9 cellular contexts compared by ENCODE assay signal in genomic region chr17:6303664-6304063, GRCh38.
DNase-seq lines count a peak whose midpoint lies in the region; ATAC-seq and TF ChIP-seq lines count a peak whose summit lies in the region.
"Had no signal": no experiment of that assay in that cellular context is flagged by ENCODE, and none has a peak within 500 bp of the region (broad histone marks: within the 10 kb centered on the region; RNA-seq: fewer than 3 reads in every experiment).

No MANE protein-coding gene starts in this region.

- POLR2A ChIA-PET in HCT116 (lab: Charles Lee): no interaction called here

- H3K9me3 ChIP-seq in HCT116 (ENCODE audit: control insufficient read depth in 1 of 2, insufficient read depth in 1 of 2, low read depth in 1 of 2, low read length in 2 of 2) (no peaks in the 10 kb centered on the region), tibial artery (no peaks in the 10 kb centered on the region)

- no peaks in the 10 kb centered on the region for H3K9me2 ChIP-seq in HCT116 (ENCODE audit: insufficient read depth)

- in situ Hi-C loops in Caki2 (cut with HindIII; ENCODE audit: low pct_unique_long_range_greater_than_20kb, low sequenced_read_pairs): no loop called here

- ATAC-seq in HCT116: no peak
- ATAC-seq in HG02938 (IDR thresholded peaks at IDR 0.05; ENCODE audit: unreplicated experiment): no peak

- H3K4me3 ChIP-seq in HCT116 (replicated peaks in 1 of 2; ENCODE audit: low read depth in 1 of 2, low read length in 2 of 2): no peak overlapping the region
- H3K4me3 ChIP-seq in tibial artery: no peak overlapping the region

- DNase-seq in Caki2 (ENCODE audit: low read depth) (peak; percentile 45), HCT116 (ENCODE audit: low read depth, low spot score) (no peak), iPS-NIHi11 (ENCODE audit: low spot score) (peak; percentile 83), tibial artery (no peak), activated gamma-delta T cell treated with Interleukin-2 at 50 U/mL for 16 hours (no peak), Ammon's horn (ENCODE audit: low spot score) (no peak)
- DNase-seq in activated CD4-positive, alpha-beta T cell treated with anti-CD3 and anti-CD28 coated beads, Interleukin-2, amount 50 U/mL, for 1 hour: peak; percentile 2
- DNase-seq: hippocampal formation had no signal

- H2AFZ ChIP-seq in HCT116 (ENCODE audit: low read depth, low read length, poor library complexity, severe bottlenecking): no peak overlapping the region

- no peaks in the 10 kb centered on the region for H3K4me1 ChIP-seq in HCT116 (ENCODE audit: control insufficient read depth in 1 of 2, insufficient read depth in 2 of 2, low read length in 2 of 2)
- no peaks in the 10 kb centered on the region for H3K4me1 ChIP-seq in tibial artery

- intact Hi-C loops in HCT116 (cut with micrococcal nuclease) (loop anchor here (2.0 kb wide), 1 partner anchor 35 kb away; no protein-coding TSS in a partner anchor), tibial artery (cut with DNase I; ENCODE audit: low total_unique reads) (no loop called here)

- no peak overlapping the region for H3K9ac ChIP-seq in HCT116 (ENCODE audit: low read length)

- no peak for TF ChIP-seq POLR2A in HCT116 (IDR thresholded peaks at IDR 0.05; ENCODE audit: borderline replicate concordance, extremely low read depth, insufficient read depth, insufficient read length)

- H3K27me3 ChIP-seq in HCT116 (ENCODE audit: insufficient read depth, low read length) (peaks cover 74% of the 10 kb centered on the region), tibial artery (peaks cover 0 to 4% of the 10 kb centered on the region in 2 donors)

- TF ChIP-seq CTCF in HCT116 (IDR thresholded peaks at IDR 0.05 in 2 of 3, conservative IDR thresholded peaks at IDR 0.05 in 1 of 3; ENCODE audit: borderline replicate concordance in 1 of 3, insufficient read depth in 1 of 3, low read depth in 2 of 3, low read length in 2 of 3): no peak
- TF ChIP-seq CTCF in tibial artery (IDR thresholded peaks at IDR 0.05): no peak

- CTCF ChIA-PET in HCT116 (lab: Charles Lee): no interaction called here

- RAD21 ChIA-PET in HCT116 (lab: Charles Lee; ENCODE audit: low non-redundant PET in 1 of 2, low total read pairs in 2 of 2, uncharacterized antibody in 2 of 2, unreplicated experiment in 2 of 2): no interaction called here

- TF ChIP-seq RAD21 in HCT116 (IDR thresholded peaks at IDR 0.05; ENCODE audit: low read depth): no peak

- BruUV-seq in HCT116 (replicated peaks; lab: Mats Ljungman, UMichigan): no TSS peak

- no peak overlapping the region for H3K27ac ChIP-seq in HCT116 (ENCODE audit: low read depth, low read length)
- H3K27ac ChIP-seq in tibial artery: no peak overlapping the region

- H3K36me3 ChIP-seq in HCT116 (ENCODE audit: control insufficient read depth in 1 of 2, insufficient read depth in 2 of 2, low read length in 2 of 2): no peaks in the 10 kb centered on the region
- H3K36me3 ChIP-seq in tibial artery: no peaks in the 10 kb centered on the region

- H4K20me1 ChIP-seq in HCT116 (ENCODE audit: insufficient read depth): no peaks in the 10 kb centered on the region

- H3K79me2 ChIP-seq in HCT116 (ENCODE audit: insufficient read depth, low read length): no peaks in the 10 kb centered on the region

- H3K4me2 ChIP-seq in HCT116 (ENCODE audit: low read length): no peak overlapping the region

TF ChIP-seq in HCT116, 20 proteins besides CTCF, POLR2A, EP300 and RAD21:
- TF ChIP-seq REST (IDR thresholded peaks at IDR 0.05; ENCODE audit: low read depth) (peak; percentile 88), ELF1 (IDR thresholded peaks at IDR 0.05; ENCODE audit: borderline replicate concordance, low read depth) (no peak)

Comparison
In these comparisons a context has a peak if more than half of its experiments do, and no peak if none do; other contexts are left out.
1. DNase-seq: peak in Caki2 (single experiment), activated CD4-positive, alpha-beta T cell treated with anti-CD3 and anti-CD28 coated beads, Interleukin-2, amount 50 U/mL, for 1 hour (single experiment) and iPS-NIHi11 (single experiment); none in HCT116 (single experiment), tibial artery (0 of 2), activated gamma-delta T cell treated with Interleukin-2 at 50 U/mL for 16 hours (single experiment) and Ammon's horn (single experiment).